In the genomic region with DNA sequence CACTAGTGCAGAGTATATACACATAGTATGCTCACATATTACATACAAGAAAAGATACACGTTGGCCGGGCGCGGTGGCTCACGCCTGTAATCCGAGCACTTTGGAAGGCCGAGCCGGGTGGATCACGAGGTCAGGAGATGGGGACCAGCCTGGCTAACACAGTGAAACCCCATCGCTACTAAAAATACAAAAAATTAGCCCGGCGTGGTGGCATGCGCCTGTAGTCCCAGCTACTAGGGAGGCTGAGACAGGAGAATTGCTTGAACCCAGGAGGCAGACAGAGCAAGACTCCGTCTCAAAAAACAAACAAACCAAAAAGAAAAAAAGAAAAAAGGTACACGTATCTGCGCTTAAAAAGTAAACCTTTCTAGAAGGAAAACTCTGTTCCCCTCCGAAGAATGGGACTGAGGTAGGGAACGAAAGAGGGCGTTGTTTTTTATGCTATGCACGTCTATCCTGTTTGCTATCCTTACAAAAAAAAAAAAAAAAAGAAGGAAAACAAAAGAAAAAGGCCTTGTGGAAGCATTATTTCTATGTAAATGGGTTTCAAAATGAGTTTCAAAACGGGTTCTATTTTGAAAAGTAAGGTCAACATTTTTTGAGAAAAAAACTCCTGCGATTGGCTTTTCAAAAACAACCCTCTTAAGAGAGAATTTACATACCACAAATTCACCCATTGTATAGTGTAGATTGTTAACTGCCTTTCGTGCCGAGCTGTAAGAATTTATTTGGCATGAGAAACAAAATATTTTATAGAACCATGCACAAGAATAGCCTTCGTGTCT, we compare ENCODE assay signal across 8 cellular contexts. TPM values are rescaled to one million over a fixed set of nuclear protein-coding genes. Genes with fewer than 3 reads are reported as not detected.
A peak's percentile ranks its signal among the peaks of the same experiment; 100 is the strongest.
DNase-seq lines count a peak whose midpoint lies in the region; ATAC-seq, FAIRE-seq and TF ChIP-seq lines count a peak whose summit lies in the region.

No MANE protein-coding gene starts in this region.

- peak overlapping the region; percentile 88 for H3K4me3 Mint-ChIP-seq in activated CD8-positive, alpha-beta T cell treated with anti-CD3 and anti-CD28 coated beads for 36 hours

- intact Hi-C loops in left ventricle myocardium inferior (cut with micrococcal nuclease) (no loop called here), Right ventricle myocardium superior (cut with DNase I) (no loop called here)
- intact Hi-C loops in activated CD8-positive, alpha-beta T cell treated with anti-CD3 and anti-CD28 coated beads for 36 hours (cut with micrococcal nuclease), result loop anchor here (5.0 to 10.0 kb wide), 2 partner anchors 62 to 135 kb away; a partner anchor contains a TSS

- H2AFZ ChIP-seq in hepatocyte, result peak overlapping the region; percentile 71

- DNase-seq in left ventricle myocardium inferior (no peak), Right ventricle myocardium superior (no peak), hepatocyte (ENCODE audit: low spot score) (peak; percentile 30), small intestine (peak; percentile 38), NCI-H2029 treated with DMSO at 0.1 percent for 48 hours (lab: John Stamatoyannopoulos, UW) (no peak), amniotic stem cell (lab: John Stamatoyannopoulos, UW) (no peak)
- no peak for DNase-seq in activated CD8-positive, alpha-beta T cell treated with anti-CD3 and anti-CD28 coated beads for 36 hours

- H3K27me3 ChIP-seq in left ventricle myocardium inferior (ENCODE audit: low read depth) (no peaks in the 10 kb centered on the region), hepatocyte (no peaks in the 10 kb centered on the region), small intestine (ENCODE audit: control insufficient read depth in 2 of 2, insufficient read depth in 2 of 2, low read length in 2 of 2) (no peaks in the 10 kb centered on the region)

- peaks cover 47% of the 10 kb centered on the region for H3K4me1 ChIP-seq in left ventricle myocardium inferior
- peaks cover 22% of the 10 kb centered on the region for H3K4me1 ChIP-seq in hepatocyte (ENCODE audit: insufficient read depth)
- H3K4me1 ChIP-seq in small intestine (ENCODE audit: control insufficient read depth in 2 of 2, insufficient read depth in 1 of 2, low read depth in 1 of 2, low read length in 1 of 2), result peaks cover 0 to 3% of the 10 kb centered on the region in 2 donors

- H3K4me1 Mint-ChIP-seq in activated CD8-positive, alpha-beta T cell treated with anti-CD3 and anti-CD28 coated beads for 36 hours (ENCODE audit: low read depth), result peaks cover 33% of the 10 kb centered on the region

- H3K4me3 ChIP-seq in left ventricle myocardium inferior, result peak overlapping the region; percentile 85
- peak overlapping the region; percentile 46 for H3K4me3 ChIP-seq in hepatocyte
- peak overlapping the region; percentile 79 to 92 for H3K4me3 ChIP-seq in small intestine (ENCODE audit: low read depth in 1 of 2, low read length in 2 of 2)

- no peak for ATAC-seq in Right ventricle myocardium superior (ENCODE audit: poor library complexity)
- ATAC-seq in activated CD8-positive, alpha-beta T cell treated with anti-CD3 and anti-CD28 coated beads for 36 hours, result no peak
- ATAC-seq in HG02970 (IDR thresholded peaks at IDR 0.05; ENCODE audit: low FRiP score, unreplicated experiment), result no peak

- peaks cover 34% of the 10 kb centered on the region for H4K20me1 ChIP-seq in hepatocyte (ENCODE audit: insufficient read depth, poor library complexity, severe bottlenecking)

- no peaks in the 10 kb centered on the region for H3K27me3 Mint-ChIP-seq in activated CD8-positive, alpha-beta T cell treated with anti-CD3 and anti-CD28 coated beads for 36 hours

- POLR2A ChIA-PET in activated CD8-positive, alpha-beta T cell treated with anti-CD3 and anti-CD28 coated beads for 36 hours (lab: Charles Lee), result interaction anchor here (0.6 to 2.5 kb wide), 16 partner anchors 8 to 1213 kb away, joined by 3 to 10 read pairs (median 4); a partner anchor contains a TSS

- H3K9me2 ChIP-seq in hepatocyte (replicated peaks; ENCODE audit: insufficient read depth), result no peaks in the 10 kb centered on the region

- no peak for FAIRE-seq in small intestine (lab: Jason Lieb, UNC)

- H3K79me2 ChIP-seq in hepatocyte, result peaks cover 51% of the 10 kb centered on the region

- H3K9me3 ChIP-seq in left ventricle myocardium inferior (replicated peaks), result no peaks in the 10 kb centered on the region
- H3K9me3 ChIP-seq in hepatocyte (ENCODE audit: low read depth), result no peaks in the 10 kb centered on the region
- H3K9me3 ChIP-seq in small intestine (ENCODE audit: control insufficient read depth, low read depth), result no peaks in the 10 kb centered on the region

- peak overlapping the region; percentile 90 for H3K27ac Mint-ChIP-seq in activated CD8-positive, alpha-beta T cell treated with anti-CD3 and anti-CD28 coated beads for 36 hours

- 14% methylated on average over 25 of the region's 25 CpGs for WGBS in hepatocyte (ENCODE audit: low lambda C conversion rate, missing lambda C conversion rate)
- 7 to 36% (median 19%) methylated on average over 25 of the region's 25 CpGs for WGBS in small intestine, 3 donors

- no peaks in the 10 kb centered on the region for H3K36me3 ChIP-seq in left ventricle myocardium inferior
- no peaks in the 10 kb centered on the region for H3K36me3 ChIP-seq in hepatocyte (replicated peaks; ENCODE audit: insufficient read depth, low read depth)
- no peaks in the 10 kb centered on the region for H3K36me3 ChIP-seq in small intestine (ENCODE audit: control insufficient read depth in 2 of 2, insufficient read depth in 2 of 2, low read length in 2 of 2)

- no peaks in the 10 kb centered on the region for H3K9me3 Mint-ChIP-seq in activated CD8-positive, alpha-beta T cell treated with anti-CD3 and anti-CD28 coated beads for 36 hours

- peak overlapping the region; percentile 82 for H3K4me2 ChIP-seq in hepatocyte

- TF ChIP-seq CTCF in left ventricle myocardium inferior (IDR thresholded peaks at IDR 0.05; ENCODE audit: borderline replicate concordance) (no peak), hepatocyte (IDR thresholded peaks at IDR 0.05; ENCODE audit: poor library complexity) (no peak)
- TF ChIP-seq CTCF in activated CD8-positive, alpha-beta T cell treated with anti-CD3 and anti-CD28 coated beads for 36 hours (IDR thresholded peaks at IDR 0.05), result no peak

- H3K36me3 Mint-ChIP-seq in activated CD8-positive, alpha-beta T cell treated with anti-CD3 and anti-CD28 coated beads for 36 hours (ENCODE audit: low read depth), result peaks cover 7% of the 10 kb centered on the region

- CTCF ChIA-PET in activated CD8-positive, alpha-beta T cell treated with anti-CD3 and anti-CD28 coated beads for 36 hours (lab: Charles Lee), result interaction anchor here (0.8 to 1.4 kb wide), 7 partner anchors 13 to 135 kb away, joined by 3 to 4 read pairs (median 4); no protein-coding TSS in a partner anchor

- H3K27ac ChIP-seq in left ventricle myocardium inferior (replicated peaks), result peak overlapping the region; percentile 95
- H3K27ac ChIP-seq in hepatocyte, result peak overlapping the region; percentile 99
- H3K27ac ChIP-seq in small intestine (ENCODE audit: low read depth in 1 of 2, low read length in 1 of 2), result peak overlapping the region; percentile 97 to 99

RNA-seq across cellular contexts. Expression of a gene that starts 1.2 kb away (rescaled TPM):
- total RNA-seq in left ventricle myocardium inferior (197 TPM), Right ventricle myocardium superior (203 TPM), hepatocyte (121 and 141 TPM in 2 replicates)
- 10 to 100 TPM; 34.3 to 35.5 TPM for total RNA-seq in activated CD8-positive, alpha-beta T cell treated with anti-CD3 and anti-CD28 coated beads for 36 hours
- polyA plus RNA-seq in hepatocyte (72.6 and 102 TPM in 2 replicates), small intestine (10 to 100 TPM; 45.4 to 66.4 (median 48.4) TPM)

RNA-seq across cellular contexts. Expression of a gene that starts 53.0 kb away (rescaled TPM):
- total RNA-seq in left ventricle myocardium inferior (4.9 TPM), Right ventricle myocardium superior (4.5 TPM), hepatocyte (25.6 and 38.9 TPM in 2 replicates)
- total RNA-seq in activated CD8-positive, alpha-beta T cell treated with anti-CD3 and anti-CD28 coated beads for 36 hours, result 10 to 100 TPM; 24.5 to 28.6 TPM
- polyA plus RNA-seq in hepatocyte (20.9 and 30.1 TPM in 2 replicates), small intestine (10 to 100 TPM in 1 of 3 donors, 1 to 10 TPM in 2; 2.2 to 12.0 (median 5.4) TPM)

Comparison
In these comparisons a context has a peak if more than half of its experiments do, and no peak if none do; other contexts are left out.
1. DNase-seq: peak in hepatocyte (single experiment) and small intestine (single experiment); none in left ventricle myocardium inferior (single experiment), Right ventricle myocardium superior (single experiment), activated CD8-positive, alpha-beta T cell treated with anti-CD3 and anti-CD28 coated beads for 36 hours (single experiment), NCI-H2029 treated with DMSO at 0.1 percent for 48 hours (single experiment) and amniotic stem cell (single experiment).
2. Peak in every context shown above with its lines, with median percentiles within 50 percentile points of each other: H3K27ac ChIP-seq and H3K4me3 ChIP-seq.